Comparison of ENCODE assay signal across 17 cellular contexts in genomic region chr2:54664238-54664786, GRCh38. TPM values are rescaled to one million over a fixed set of nuclear protein-coding genes. Genes with fewer than 3 reads are reported as not detected.
DNase-seq lines count a peak whose midpoint lies in the region; ATAC-seq, FAIRE-seq and TF ChIP-seq lines count a peak whose summit lies in the region.
"Had no signal": no experiment of that assay in that cellular context is flagged by ENCODE, and none has a peak within 500 bp of the region (broad histone marks: within the 10 kb centered on the region; RNA-seq: fewer than 3 reads in every experiment).

No MANE protein-coding gene starts in this region.

- no peak for FAIRE-seq in astrocyte (lab: Jason Lieb, UNC)

- H3K4me1 ChIP-seq in cardiac muscle cell (ENCODE audit: low read depth) (no peaks in the 10 kb centered on the region), right cardiac atrium (ENCODE audit: control insufficient read depth, insufficient read depth, low read length) (peaks cover 16% of the 10 kb centered on the region), astrocyte (ENCODE audit: insufficient read depth, low read length) (peaks cover 19% of the 10 kb centered on the region), lower lobe of right lung (peaks cover 42% of the 10 kb centered on the region)

- no peaks in the 10 kb centered on the region for H3K27me3 Mint-ChIP-seq in astrocyte (ENCODE audit: low read depth, unreplicated experiment)

- intact Hi-C loops in right cardiac atrium (cut with DNase I) = no loop called here
- intact Hi-C loops in lower lobe of right lung (cut with DNase I) = no loop called here

- ATAC-seq in right cardiac atrium (no peak), lower lobe of right lung (no peak)
- ATAC-seq: left ventricle myocardium superior had no signal

- TF ChIP-seq CTCF in cardiac muscle cell (IDR thresholded peaks at IDR 0.05; ENCODE audit: low read depth, low read length) (no peak), astrocyte (IDR thresholded peaks at IDR 0.05; ENCODE audit: insufficient read depth, low read depth, low read length) (no peak), lower lobe of right lung (IDR thresholded peaks at IDR 0.05) (no peak)

- no peak overlapping the region for H3K4me2 ChIP-seq in astrocyte (ENCODE audit: low read length)

- peak overlapping the region; percentile 27 for H3K27ac Mint-ChIP-seq in astrocyte (ENCODE audit: unreplicated experiment)

- DNase-seq in cardiac muscle cell (ENCODE audit: low read depth in 1 of 2, low spot score in 1 of 2) (no peak), right cardiac atrium (no peak), astrocyte (ENCODE audit: low read depth) (no peak), lower lobe of right lung (no peak), substantia nigra (lab: John Stamatoyannopoulos, UW) (no peak), NK-92 (lab: John Stamatoyannopoulos, UW; ENCODE audit: unreplicated experiment) (no peak), DMS 273 (lab: John Stamatoyannopoulos, UW; ENCODE audit: unreplicated experiment) (no peak), inferior parietal cortex (ENCODE audit: extremely low spot score) (no peak)
- DNase-seq: ACHN; activated CD4-positive, CD25-positive, alpha-beta regulatory T cell treated with anti-CD3 and anti-CD28 coated beads, Interleukin-2, amount 50 U/mL, for 72 hours; activated effector memory CD4-positive, alpha-beta T cell treated with anti-CD3 and anti-CD28 coated beads, Interleukin-2, amount 50 U/mL, for 16 hours; amniotic stem cell; left ventricle myocardium superior; NCI-H526; SIG-M5; transverse colon had no signal

- H3K36me3 ChIP-seq in cardiac muscle cell (peaks cover 96% of the 10 kb centered on the region), astrocyte (ENCODE audit: insufficient read depth, low read length) (peaks cover 80% of the 10 kb centered on the region), lower lobe of right lung (peaks cover 96% of the 10 kb centered on the region)

- peaks cover 16% of the 10 kb centered on the region for H3K4me1 Mint-ChIP-seq in astrocyte (ENCODE audit: low read depth, unreplicated experiment)

- peaks cover 52% of the 10 kb centered on the region for H3K36me3 Mint-ChIP-seq in astrocyte (ENCODE audit: low read depth, unreplicated experiment)

- WGBS in right cardiac atrium = 92% methylated on average over 18 of the region's 18 CpGs

- H4K20me1 ChIP-seq in astrocyte (ENCODE audit: insufficient read depth, low read length) = peaks cover 51% of the 10 kb centered on the region

- H3K27ac ChIP-seq in cardiac muscle cell (peak overlapping the region; percentile 43), right cardiac atrium (ENCODE audit: low read length) (no peak overlapping the region), astrocyte (ENCODE audit: low read depth, low read length) (no peak overlapping the region), lower lobe of right lung (peak overlapping the region; percentile 75), substantia nigra (ENCODE audit: low read depth, low read length, poor library complexity, severe bottlenecking) (peak overlapping the region; percentile 94)

- no peaks in the 10 kb centered on the region for H3K27me3 ChIP-seq in cardiac muscle cell
- H3K27me3 ChIP-seq in right cardiac atrium (ENCODE audit: control insufficient read depth, insufficient read depth) = no peaks in the 10 kb centered on the region
- H3K27me3 ChIP-seq in astrocyte (ENCODE audit: insufficient read depth, low read length) = no peaks in the 10 kb centered on the region
- H3K27me3 ChIP-seq in lower lobe of right lung (ENCODE audit: low read depth) = no peaks in the 10 kb centered on the region
- H3K27me3 ChIP-seq: transverse colon had no signal

- H3K9me3 Mint-ChIP-seq in astrocyte (ENCODE audit: unreplicated experiment) = no peaks in the 10 kb centered on the region
- H3K9me3 Mint-ChIP-seq: CD14-positive monocyte had no signal

- no peak overlapping the region for H2AFZ ChIP-seq in astrocyte (ENCODE audit: low read depth, low read length)

- H3K9me3 ChIP-seq in cardiac muscle cell (ENCODE audit: low read depth) = no peaks in the 10 kb centered on the region
- H3K9me3 ChIP-seq in right cardiac atrium (ENCODE audit: control insufficient read depth, low read length) = no peaks in the 10 kb centered on the region
- no peaks in the 10 kb centered on the region for H3K9me3 ChIP-seq in astrocyte (ENCODE audit: insufficient read depth, low read depth, low read length)
- no peaks in the 10 kb centered on the region for H3K9me3 ChIP-seq in lower lobe of right lung
- H3K9me3 ChIP-seq: transverse colon had no signal

- H3K79me2 ChIP-seq in astrocyte (ENCODE audit: insufficient read depth, low read length) = peaks cover 9% of the 10 kb centered on the region

- H3K4me3 ChIP-seq in cardiac muscle cell (no peak overlapping the region), right cardiac atrium (ENCODE audit: low read length) (no peak overlapping the region), astrocyte (ENCODE audit: insufficient read depth, low read depth, low read length) (no peak overlapping the region), lower lobe of right lung (no peak overlapping the region)
- H3K4me3 ChIP-seq: transverse colon had no signal

- H3K9ac ChIP-seq in astrocyte (ENCODE audit: low read length) = no peak overlapping the region

- H3K4me3 Mint-ChIP-seq in astrocyte (ENCODE audit: unreplicated experiment) = no peak overlapping the region
- H3K4me3 Mint-ChIP-seq: CD14-positive monocyte had no signal

RNA-seq across cellular contexts. Expression of gene EML6, which starts 59.1 kb away (rescaled TPM):
- total RNA-seq in cardiac muscle cell (0.89 and 0.92 TPM in 2 replicates), right cardiac atrium (1 to 10 TPM in 2 of 4 donors, under 1 TPM in 2; 0.26 to 1.5 (median 0.89) TPM), astrocyte (0.23 and 0.60 TPM in 2 replicates), lower lobe of right lung (2.5 TPM)
- polyA plus RNA-seq in cardiac muscle cell (0.36 and 1.3 TPM in 2 replicates), right cardiac atrium (0.43 TPM)
- polyA plus RNA-seq: CD14-positive monocyte had no signal

Comparison
In these comparisons a context has a peak if more than half of its experiments do, and no peak if none do; other contexts are left out.
1. H3K27ac ChIP-seq: peak in cardiac muscle cell (single experiment), lower lobe of right lung (single experiment) and substantia nigra (single experiment); none in right cardiac atrium (single experiment) and astrocyte (single experiment).